ENCODE assay signal across 1 cellular context in the genomic region with DNA sequence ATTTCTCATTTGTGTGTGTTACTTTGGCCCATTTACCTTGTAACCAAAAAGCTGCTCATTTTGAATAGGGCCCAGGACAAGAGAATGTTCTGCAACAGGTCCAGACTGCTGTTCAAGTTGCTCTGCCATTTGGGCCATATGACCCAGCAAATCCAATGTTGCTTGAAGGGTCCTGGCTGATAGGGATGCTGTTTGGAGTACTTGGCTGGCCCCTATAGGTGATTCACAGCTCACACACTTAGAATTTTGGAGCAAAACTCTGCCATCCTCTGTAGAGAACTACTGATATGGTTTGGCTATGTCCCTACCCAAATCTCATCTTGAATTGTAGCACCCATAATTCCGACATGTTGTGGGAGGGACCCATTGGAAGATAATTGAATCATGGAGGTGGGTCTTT.
TF ChIP-seq lines count a peak whose summit lies in the region.

No MANE protein-coding gene starts in this region.

TF ChIP-seq in HCT116, 20 proteins besides CTCF, POLR2A, EP300 and RAD21 (continued from another document):
- TF ChIP-seq, protein P1, sequence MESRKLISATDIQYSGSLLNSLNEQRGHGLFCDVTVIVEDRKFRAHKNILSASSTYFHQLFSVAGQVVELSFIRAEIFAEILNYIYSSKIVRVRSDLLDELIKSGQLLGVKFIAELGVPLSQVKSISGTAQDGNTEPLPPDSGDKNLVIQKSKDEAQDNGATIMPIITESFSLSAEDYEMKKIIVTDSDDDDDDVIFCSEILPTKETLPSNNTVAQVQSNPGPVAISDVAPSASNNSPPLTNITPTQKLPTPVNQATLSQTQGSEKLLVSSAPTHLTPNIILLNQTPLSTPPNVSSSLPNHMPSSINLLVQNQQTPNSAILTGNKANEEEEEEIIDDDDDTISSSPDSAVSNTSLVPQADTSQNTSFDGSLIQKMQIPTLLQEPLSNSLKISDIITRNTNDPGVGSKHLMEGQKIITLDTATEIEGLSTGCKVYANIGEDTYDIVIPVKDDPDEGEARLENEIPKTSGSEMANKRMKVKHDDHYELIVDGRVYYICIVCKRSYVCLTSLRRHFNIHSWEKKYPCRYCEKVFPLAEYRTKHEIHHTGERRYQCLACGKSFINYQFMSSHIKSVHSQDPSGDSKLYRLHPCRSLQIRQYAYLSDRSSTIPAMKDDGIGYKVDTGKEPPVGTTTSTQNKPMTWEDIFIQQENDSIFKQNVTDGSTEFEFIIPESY (IDR thresholded peaks at IDR 0.05; ENCODE audit: extremely low read depth, insufficient replicate concordance, low read length): no peak
- TF ChIP-seq, protein P2, sequence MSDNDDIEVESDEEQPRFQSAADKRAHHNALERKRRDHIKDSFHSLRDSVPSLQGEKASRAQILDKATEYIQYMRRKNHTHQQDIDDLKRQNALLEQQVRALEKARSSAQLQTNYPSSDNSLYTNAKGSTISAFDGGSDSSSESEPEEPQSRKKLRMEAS (IDR thresholded peaks at IDR 0.05): no peak
- TF ChIP-seq CEBPB (IDR thresholded peaks at IDR 0.05; ENCODE audit: low read depth): no peak
- TF ChIP-seq POLR2AphosphoS5 (IDR thresholded peaks at IDR 0.05; ENCODE audit: low read depth, low read length): no peak
- no peak for TF ChIP-seq ELF1 (IDR thresholded peaks at IDR 0.05; ENCODE audit: borderline replicate concordance, low read depth)
- no peak for TF ChIP-seq FOSL1 (IDR thresholded peaks at IDR 0.05; ENCODE audit: low read depth)
- no peak for TF ChIP-seq SP1 (IDR thresholded peaks at IDR 0.05; ENCODE audit: low read depth)
- TF ChIP-seq CBX3 (IDR thresholded peaks at IDR 0.05; ENCODE audit: low read depth): no peak
- no peak for TF ChIP-seq EZH2phosphoT487 (IDR thresholded peaks at IDR 0.05; ENCODE audit: borderline replicate concordance)
- TF ChIP-seq, protein P3, sequence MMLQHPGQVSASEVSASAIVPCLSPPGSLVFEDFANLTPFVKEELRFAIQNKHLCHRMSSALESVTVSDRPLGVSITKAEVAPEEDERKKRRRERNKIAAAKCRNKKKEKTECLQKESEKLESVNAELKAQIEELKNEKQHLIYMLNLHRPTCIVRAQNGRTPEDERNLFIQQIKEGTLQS (IDR thresholded peaks at IDR 0.05): no peak
- TF ChIP-seq, protein P4, sequence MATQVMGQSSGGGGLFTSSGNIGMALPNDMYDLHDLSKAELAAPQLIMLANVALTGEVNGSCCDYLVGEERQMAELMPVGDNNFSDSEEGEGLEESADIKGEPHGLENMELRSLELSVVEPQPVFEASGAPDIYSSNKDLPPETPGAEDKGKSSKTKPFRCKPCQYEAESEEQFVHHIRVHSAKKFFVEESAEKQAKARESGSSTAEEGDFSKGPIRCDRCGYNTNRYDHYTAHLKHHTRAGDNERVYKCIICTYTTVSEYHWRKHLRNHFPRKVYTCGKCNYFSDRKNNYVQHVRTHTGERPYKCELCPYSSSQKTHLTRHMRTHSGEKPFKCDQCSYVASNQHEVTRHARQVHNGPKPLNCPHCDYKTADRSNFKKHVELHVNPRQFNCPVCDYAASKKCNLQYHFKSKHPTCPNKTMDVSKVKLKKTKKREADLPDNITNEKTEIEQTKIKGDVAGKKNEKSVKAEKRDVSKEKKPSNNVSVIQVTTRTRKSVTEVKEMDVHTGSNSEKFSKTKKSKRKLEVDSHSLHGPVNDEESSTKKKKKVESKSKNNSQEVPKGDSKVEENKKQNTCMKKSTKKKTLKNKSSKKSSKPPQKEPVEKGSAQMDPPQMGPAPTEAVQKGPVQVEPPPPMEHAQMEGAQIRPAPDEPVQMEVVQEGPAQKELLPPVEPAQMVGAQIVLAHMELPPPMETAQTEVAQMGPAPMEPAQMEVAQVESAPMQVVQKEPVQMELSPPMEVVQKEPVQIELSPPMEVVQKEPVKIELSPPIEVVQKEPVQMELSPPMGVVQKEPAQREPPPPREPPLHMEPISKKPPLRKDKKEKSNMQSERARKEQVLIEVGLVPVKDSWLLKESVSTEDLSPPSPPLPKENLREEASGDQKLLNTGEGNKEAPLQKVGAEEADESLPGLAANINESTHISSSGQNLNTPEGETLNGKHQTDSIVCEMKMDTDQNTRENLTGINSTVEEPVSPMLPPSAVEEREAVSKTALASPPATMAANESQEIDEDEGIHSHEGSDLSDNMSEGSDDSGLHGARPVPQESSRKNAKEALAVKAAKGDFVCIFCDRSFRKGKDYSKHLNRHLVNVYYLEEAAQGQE (IDR thresholded peaks at IDR 0.05; ENCODE audit: low read depth): no peak
- no peak for TF ChIP-seq EZH2 (IDR thresholded peaks at IDR 0.05)
- no peak for TF ChIP-seq ZNF274 (IDR thresholded peaks at IDR 0.05; ENCODE audit: low read depth, low read length)
- no peak for TF ChIP-seq YY1 (IDR thresholded peaks at IDR 0.05; ENCODE audit: extremely low read depth, insufficient replicate concordance, low read depth, low read length)
- no peak for TF ChIP-seq JUND (IDR thresholded peaks at IDR 0.05)
